Comparison of ENCODE assay signal across 18 cellular contexts in genomic region chr21:42790520-42790919, GRCh38.
A peak's percentile ranks its signal among the peaks of the same experiment; 100 is the strongest.
DNase-seq lines count a peak whose midpoint lies in the region; ATAC-seq and TF ChIP-seq lines count a peak whose summit lies in the region.
"Had no signal": no experiment of that assay in that cellular context is flagged by ENCODE, and none has a peak within 500 bp of the region (broad histone marks: within the 10 kb centered on the region; RNA-seq: fewer than 3 reads in every experiment).

No MANE protein-coding gene starts in this region.

- DNase-seq in NCI-H2171 treated with DMSO at 0.1 percent for 48 hours (lab: John Stamatoyannopoulos, UW) (peak; percentile 31), NCI-H2171 (lab: John Stamatoyannopoulos, UW) (no peak), NCI-H1105 treated with DMSO at 0.1 percent for 48 hours (lab: John Stamatoyannopoulos, UW) (peak; percentile 33), foreskin keratinocyte (peak in 1 of 2 donors; percentile 49), transverse colon (peak; percentile 41), UCSD-AML1 (lab: John Stamatoyannopoulos, UW; ENCODE audit: unreplicated experiment) (no peak), hypothalamus (lab: John Stamatoyannopoulos, UW) (no peak)
- no peak for DNase-seq in stimulated activated CD4-positive, alpha-beta T cell treated with anti-CD3 and anti-CD28 coated beads, Interleukin-12 subunit alpha, Interleukin-12 subunit beta, amount 100 ng/mL, for 4 hours
- DNase-seq: CD8-positive, alpha-beta memory T cell; DND-41; NCI-H187 treated with DMSO at 0.1 percent for 48 hours; NCI-H510A treated with DMSO at 0.1 percent for 48 hours; Peyer's patch; Right ventricle myocardium superior had no signal

- TF ChIP-seq POLR2A in transverse colon (IDR thresholded peaks at IDR 0.05) = no peak

- H3K4me1 ChIP-seq in foreskin keratinocyte = no peaks in the 10 kb centered on the region
- H3K4me1 ChIP-seq in transverse colon = peaks cover 0 to 10% (median 0%) of the 10 kb centered on the region in 4 donors
- H3K4me1 ChIP-seq: HAP-1 had no signal

- WGBS in transverse colon (ENCODE audit: low coverage in 1 of 2), 2 donors = 50 to 66% methylated on average over 3 to 6 of the region's 6 CpGs

- H3K27ac ChIP-seq in foreskin keratinocyte (no peak overlapping the region), transverse colon (peak overlapping the region in 1 of 4 donors; percentile 13)
- H3K27ac ChIP-seq: 22Rv1, HL-60, SK-N-MC had no signal

- H3K27me3 ChIP-seq in foreskin keratinocyte (no peaks in the 10 kb centered on the region), transverse colon (peaks cover 4% of the 10 kb centered on the region)
- H3K27me3 ChIP-seq: Peyer's patch had no signal

- no peaks in the 10 kb centered on the region for H3K36me3 ChIP-seq in transverse colon
- H3K36me3 ChIP-seq: HAP-1, Peyer's patch had no signal

- TF ChIP-seq CTCF in foreskin keratinocyte (conservative IDR thresholded peaks at IDR 0.05) (no peak), transverse colon (IDR thresholded peaks at IDR 0.05) (no peak)

- no peak for TF ChIP-seq EP300 in transverse colon (IDR thresholded peaks at IDR 0.05; ENCODE audit: low read depth)

- no peak overlapping the region for H3K4me3 ChIP-seq in transverse colon
- H3K4me3 ChIP-seq: HAP-1, Peyer's patch, SK-N-MC had no signal

- ATAC-seq in foreskin keratinocyte = peak; percentile 23

- intact Hi-C loops in transverse colon (cut with DNase I; ENCODE audit: low total_unique reads) = no loop called here

- in situ Hi-C loops in transverse colon (cut with MboI; ENCODE audit: low pct_ligation_motif_present in 1 of 4, low pct_unique_long_range_greater_than_20kb in 1 of 4, low sequenced_read_pairs in 3 of 4) = no loop called here

- H3K9me3 ChIP-seq in transverse colon = no peaks in the 10 kb centered on the region
- H3K9me3 ChIP-seq: HAP-1, Peyer's patch had no signal

Comparison
In these comparisons a context has a peak if more than half of its experiments do, and no peak if none do; other contexts are left out.
1. DNase-seq: peak in NCI-H2171 treated with DMSO at 0.1 percent for 48 hours (single experiment), NCI-H1105 treated with DMSO at 0.1 percent for 48 hours (single experiment) and transverse colon (single experiment); none in NCI-H2171 (single experiment), stimulated activated CD4-positive, alpha-beta T cell treated with anti-CD3 and anti-CD28 coated beads, Interleukin-12 subunit alpha, Interleukin-12 subunit beta, amount 100 ng/mL, for 4 hours (single experiment), UCSD-AML1 (single experiment) and hypothalamus (0 of 51).